23 cellular contexts compared by ENCODE assay signal in genomic region chr16:85348921-85349334, GRCh38.
DNase-seq lines count a peak whose midpoint lies in the region; ATAC-seq and TF ChIP-seq lines count a peak whose summit lies in the region.
"Had no signal": no experiment of that assay in that cellular context is flagged by ENCODE, and none has a peak within 500 bp of the region (broad histone marks: within the 10 kb centered on the region; RNA-seq: fewer than 3 reads in every experiment).

No MANE protein-coding gene starts in this region.

- H4K20me1 ChIP-seq in neural cell (ENCODE audit: insufficient read depth), result no peaks in the 10 kb centered on the region

- TF ChIP-seq CTCF in Caco-2 (IDR thresholded peaks at IDR 0.05; ENCODE audit: insufficient read depth in 1 of 2, low read depth in 1 of 2, low read length in 1 of 2, severe bottlenecking in 1 of 2, unreplicated experiment in 1 of 2) (no peak), RWPE1 (conservative IDR thresholded peaks at IDR 0.05; ENCODE audit: low read depth) (no peak), neural cell (IDR thresholded peaks at IDR 0.05; ENCODE audit: poor library complexity, severe bottlenecking) (no peak), GM10266 (IDR thresholded peaks at IDR 0.05; ENCODE audit: control insufficient read depth, insufficient read depth, low read depth, missing control alignments) (no peak)

- peaks cover 3% of the 10 kb centered on the region for H3K36me3 Mint-ChIP-seq in Caco-2 (ENCODE audit: insufficient read depth, unreplicated experiment)
- H3K36me3 Mint-ChIP-seq in activated CD4-positive, alpha-beta T cell treated with anti-CD3 and anti-CD28 coated beads for 36 hours (ENCODE audit: low read depth), result no peaks in the 10 kb centered on the region
- H3K36me3 Mint-ChIP-seq: CD8-positive, alpha-beta T cell had no signal

- H3K9ac ChIP-seq in neural cell (ENCODE audit: low read length), result peak overlapping the region; percentile 41

- no peaks in the 10 kb centered on the region for H3K79me2 ChIP-seq in neural cell (replicated peaks; ENCODE audit: insufficient read depth, low read length)

- no peak overlapping the region for H2AFZ ChIP-seq in neural cell (ENCODE audit: low read depth, low read length)
- H2AFZ ChIP-seq: GM23338 had no signal

- no peaks in the 10 kb centered on the region for H3F3A ChIP-seq in neural cell (ENCODE audit: insufficient read depth, low read length, poor library complexity, severe bottlenecking)

- H3K27ac ChIP-seq in RWPE1, result peak overlapping the region; percentile 72; the same call in 1 of the 2 replicates
- no peak overlapping the region for H3K27ac ChIP-seq in neural cell (ENCODE audit: low read length)
- H3K27ac ChIP-seq: coronary artery, spleen, thyroid gland had no signal

- no peaks in the 10 kb centered on the region for H3K36me3 ChIP-seq in Caco-2 (ENCODE audit: control insufficient read depth, insufficient read depth, low read length)
- no peaks in the 10 kb centered on the region for H3K36me3 ChIP-seq in neural cell (ENCODE audit: insufficient read depth, low read length)
- H3K36me3 ChIP-seq: spleen, thyroid gland had no signal

- POLR2A ChIA-PET in Caco-2 (lab: Charles Lee), result no interaction called here
- POLR2A ChIA-PET in RWPE1 (lab: Yijun Ruan, JAX; ENCODE audit: low non-redundant PET), result no interaction called here
- POLR2A ChIA-PET in activated CD4-positive, alpha-beta T cell treated with anti-CD3 and anti-CD28 coated beads for 36 hours (lab: Charles Lee), result no interaction called here

- ATAC-seq in activated CD4-positive, alpha-beta T cell treated with anti-CD3 and anti-CD28 coated beads for 36 hours, result no peak
- no peak for ATAC-seq in stimulated activated naive CD8-positive, alpha-beta T cell treated with anti-CD3 and anti-CD28 coated beads, Interleukin-15, Interleukin-2, amounts not matched to agents 100 U/mL and 50 U/mL, for 24 hours
- ATAC-seq in GM21717 (IDR thresholded peaks at IDR 0.05; ENCODE audit: unreplicated experiment), result no peak
- ATAC-seq: activated CD4-positive, CD25-positive, alpha-beta regulatory T cell treated with anti-CD3 and anti-CD28 coated beads, Interleukin-2, amount 50 U/mL, for 24 hours; activated CD8-positive, alpha-beta T cell treated with anti-CD3 and anti-CD28 coated beads, Interleukin-2, amount 10 ng/mL, durations not matched to agents 7 days and 5 days; CD8-positive, alpha-beta T cell had no signal

- peaks cover 18% of the 10 kb centered on the region for H3K4me1 ChIP-seq in Caco-2

- H3K9me2 ChIP-seq in neural cell (ENCODE audit: insufficient read depth, low read length), result no peaks in the 10 kb centered on the region

- no peaks in the 10 kb centered on the region for H3K27me3 Mint-ChIP-seq in Caco-2 (ENCODE audit: insufficient read depth, unreplicated experiment)
- H3K27me3 Mint-ChIP-seq in activated CD4-positive, alpha-beta T cell treated with anti-CD3 and anti-CD28 coated beads for 36 hours, result no peaks in the 10 kb centered on the region

- no peak for TF ChIP-seq RAD21 in neural cell (conservative IDR thresholded peaks at IDR 0.05)

- H3K27me3 ChIP-seq in Caco-2 (replicated peaks; ENCODE audit: control insufficient read depth, insufficient read depth, low read length) (no peaks in the 10 kb centered on the region), neural cell (ENCODE audit: insufficient read depth, low read depth, low read length) (no peaks in the 10 kb centered on the region)
- H3K27me3 ChIP-seq: spleen, thyroid gland had no signal

- no peak overlapping the region for H3K4me2 ChIP-seq in neural cell (ENCODE audit: low read length)
- H3K4me2 ChIP-seq: GM23338 had no signal

- no peak for TF ChIP-seq EP300 in neural cell (conservative IDR thresholded peaks at IDR 0.05; ENCODE audit: poor library complexity, severe bottlenecking)

- H3K4me1 Mint-ChIP-seq in Caco-2 (ENCODE audit: low read depth, unreplicated experiment), result peaks cover 3% of the 10 kb centered on the region
- H3K4me1 Mint-ChIP-seq in activated CD4-positive, alpha-beta T cell treated with anti-CD3 and anti-CD28 coated beads for 36 hours, result no peaks in the 10 kb centered on the region

- no peak overlapping the region for H3K4me3 Mint-ChIP-seq in Caco-2 (ENCODE audit: unreplicated experiment)
- no peak overlapping the region for H3K4me3 Mint-ChIP-seq in activated CD4-positive, alpha-beta T cell treated with anti-CD3 and anti-CD28 coated beads for 36 hours
- H3K4me3 Mint-ChIP-seq: activated CD8-positive, alpha-beta T cell treated with anti-CD3 and anti-CD28 coated beads, Interleukin-2, amount 10 ng/mL, durations not matched to agents 7 days and 5 days; CD8-positive, alpha-beta T cell; GM23338 had no signal

- H3K9me3 ChIP-seq in Caco-2, result no peaks in the 10 kb centered on the region
- no peaks in the 10 kb centered on the region for H3K9me3 ChIP-seq in neural cell (ENCODE audit: low read length)
- H3K9me3 ChIP-seq: thyroid gland had no signal

- no peak for DNase-seq in Caco-2
- peak; percentile 2 for DNase-seq in NCI-H146 treated with DMSO at 0.1 percent for 48 hours (lab: John Stamatoyannopoulos, UW; ENCODE audit: unreplicated experiment)
- DNase-seq in RWPE1 (ENCODE audit: low spot score), result no peak
- no peak for DNase-seq in activated CD4-positive, alpha-beta T cell treated with anti-CD3 and anti-CD28 coated beads for 36 hours
- no peak for DNase-seq in stimulated activated naive CD8-positive, alpha-beta T cell treated with anti-CD3 and anti-CD28 coated beads, Interleukin-15, Interleukin-2, amounts not matched to agents 100 U/mL and 50 U/mL, for 24 hours
- no peak for DNase-seq in GM10266 (ENCODE audit: extremely low spot score)
- DNase-seq: activated CD8-positive, alpha-beta T cell treated with anti-CD3 and anti-CD28 coated beads, Interleukin-2, amount 10 ng/mL, durations not matched to agents 7 days and 5 days; activated T-cell treated with anti-CD3 and anti-CD28 coated beads, Interleukin-2, amount 50 U/mL, for 1 hour; amniotic stem cell; CD8-positive, alpha-beta T cell; DMS79; kidney glomerular epithelial cell; occipital lobe; spleen; stimulated activated CD4-positive, alpha-beta T cell treated with anti-CD3 and anti-CD28 coated beads, Interleukin-4, amount 100 ng/mL, for 1 hour; stimulated activated naive CD4-positive, alpha-beta T cell treated with Interleukin-2 at 50 U/mL for 16 hours; T1000; thyroid gland had no signal

- H3K9me3 Mint-ChIP-seq in Caco-2 (ENCODE audit: unreplicated experiment), result peaks cover 18% of the 10 kb centered on the region
- H3K9me3 Mint-ChIP-seq in activated CD4-positive, alpha-beta T cell treated with anti-CD3 and anti-CD28 coated beads for 36 hours (ENCODE audit: low read depth), result no peaks in the 10 kb centered on the region

- intact Hi-C loops in Caco-2 (cut with micrococcal nuclease; ENCODE audit: unreplicated experiment), result no loop called here
- intact Hi-C loops in activated CD4-positive, alpha-beta T cell treated with anti-CD3 and anti-CD28 coated beads for 36 hours (cut with DNase I, micrococcal nuclease), result no loop called here

- H3K27ac Mint-ChIP-seq in Caco-2 (ENCODE audit: unreplicated experiment), result peak overlapping the region; percentile 26
- H3K27ac Mint-ChIP-seq in activated CD4-positive, alpha-beta T cell treated with anti-CD3 and anti-CD28 coated beads for 36 hours, result no peak overlapping the region
- H3K27ac Mint-ChIP-seq: activated CD8-positive, alpha-beta T cell treated with anti-CD3 and anti-CD28 coated beads, Interleukin-2, amount 10 ng/mL, durations not matched to agents 7 days and 5 days; CD8-positive, alpha-beta T cell; GM23338 had no signal

- no peak overlapping the region for H3K4me3 ChIP-seq in Caco-2 (ENCODE audit: low read depth, low read length)
- H3K4me3 ChIP-seq in neural cell (ENCODE audit: low read length), result no peak overlapping the region
- H3K4me3 ChIP-seq: coronary artery, GM23338, spleen, thyroid gland had no signal

- no TSS peak for BruUV-seq in Caco-2 (replicated peaks; lab: Mats Ljungman, UMichigan)

- CTCF ChIA-PET in Caco-2 (lab: Charles Lee) (no interaction called here), RWPE1 (lab: Yijun Ruan, JAX) (interaction anchor here (1.9 kb wide), 1 partner anchor 13 kb away, joined by 5 read pairs; no protein-coding TSS in a partner anchor)
- CTCF ChIA-PET in activated CD4-positive, alpha-beta T cell treated with anti-CD3 and anti-CD28 coated beads for 36 hours (lab: Charles Lee), result interaction anchor here (0.7 kb wide), 1 partner anchor 10 kb away, joined by 5 read pairs; no protein-coding TSS in a partner anchor

TF ChIP-seq in neural cell, 6 proteins besides CTCF, POLR2A, EP300 and RAD21:
- no peak for TF ChIP-seq EZH2 (IDR thresholded peaks at IDR 0.05; ENCODE audit: borderline replicate concordance, insufficient read depth, low read length, poor library complexity, severe bottlenecking)
- TF ChIP-seq MXI1 (conservative IDR thresholded peaks at IDR 0.05; ENCODE audit: poor library complexity, severe bottlenecking), result no peak
- TF ChIP-seq TAF1 (IDR thresholded peaks at IDR 0.05; ENCODE audit: low read depth), result no peak
- TF ChIP-seq, protein P1, sequence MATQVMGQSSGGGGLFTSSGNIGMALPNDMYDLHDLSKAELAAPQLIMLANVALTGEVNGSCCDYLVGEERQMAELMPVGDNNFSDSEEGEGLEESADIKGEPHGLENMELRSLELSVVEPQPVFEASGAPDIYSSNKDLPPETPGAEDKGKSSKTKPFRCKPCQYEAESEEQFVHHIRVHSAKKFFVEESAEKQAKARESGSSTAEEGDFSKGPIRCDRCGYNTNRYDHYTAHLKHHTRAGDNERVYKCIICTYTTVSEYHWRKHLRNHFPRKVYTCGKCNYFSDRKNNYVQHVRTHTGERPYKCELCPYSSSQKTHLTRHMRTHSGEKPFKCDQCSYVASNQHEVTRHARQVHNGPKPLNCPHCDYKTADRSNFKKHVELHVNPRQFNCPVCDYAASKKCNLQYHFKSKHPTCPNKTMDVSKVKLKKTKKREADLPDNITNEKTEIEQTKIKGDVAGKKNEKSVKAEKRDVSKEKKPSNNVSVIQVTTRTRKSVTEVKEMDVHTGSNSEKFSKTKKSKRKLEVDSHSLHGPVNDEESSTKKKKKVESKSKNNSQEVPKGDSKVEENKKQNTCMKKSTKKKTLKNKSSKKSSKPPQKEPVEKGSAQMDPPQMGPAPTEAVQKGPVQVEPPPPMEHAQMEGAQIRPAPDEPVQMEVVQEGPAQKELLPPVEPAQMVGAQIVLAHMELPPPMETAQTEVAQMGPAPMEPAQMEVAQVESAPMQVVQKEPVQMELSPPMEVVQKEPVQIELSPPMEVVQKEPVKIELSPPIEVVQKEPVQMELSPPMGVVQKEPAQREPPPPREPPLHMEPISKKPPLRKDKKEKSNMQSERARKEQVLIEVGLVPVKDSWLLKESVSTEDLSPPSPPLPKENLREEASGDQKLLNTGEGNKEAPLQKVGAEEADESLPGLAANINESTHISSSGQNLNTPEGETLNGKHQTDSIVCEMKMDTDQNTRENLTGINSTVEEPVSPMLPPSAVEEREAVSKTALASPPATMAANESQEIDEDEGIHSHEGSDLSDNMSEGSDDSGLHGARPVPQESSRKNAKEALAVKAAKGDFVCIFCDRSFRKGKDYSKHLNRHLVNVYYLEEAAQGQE (IDR thresholded peaks at IDR 0.05; ENCODE audit: borderline replicate concordance), result no peak
- TF ChIP-seq POLR2AphosphoS5 (IDR thresholded peaks at IDR 0.05), result no peak
- TF ChIP-seq SMC3 (conservative IDR thresholded peaks at IDR 0.05; ENCODE audit: poor library complexity), result no peak
TF ChIP-seq in neural cell: peak in this region for 0.
